Comparison of ENCODE assay signal across 1 cellular context in the genomic region with DNA sequence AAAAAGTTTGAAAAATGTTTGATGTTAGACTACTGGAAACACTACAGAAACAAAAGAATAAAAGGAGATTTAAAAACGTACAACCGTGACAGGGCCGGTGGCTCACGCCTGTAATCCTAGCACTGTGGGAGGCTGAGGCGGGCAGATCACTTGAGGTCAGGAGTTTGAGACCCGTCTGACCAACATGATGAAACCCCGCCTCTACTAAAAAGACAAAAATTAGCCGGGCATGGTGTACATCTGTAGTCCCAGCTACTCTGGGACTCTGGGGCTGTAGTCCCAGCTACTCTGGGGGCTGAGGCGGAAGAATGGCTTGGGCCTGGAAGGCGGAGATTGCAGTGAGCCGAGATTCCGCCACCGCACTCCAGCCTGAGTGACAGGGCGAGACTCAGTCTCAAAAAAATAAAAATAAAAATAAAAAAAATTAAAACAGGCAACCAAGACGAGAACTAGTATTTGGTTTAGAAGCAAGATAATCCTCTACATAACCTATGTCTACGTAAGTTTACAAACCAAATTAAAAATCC.
TF ChIP-seq lines count a peak whose summit lies in the region.

No MANE protein-coding gene starts in this region.

TF ChIP-seq in HEK293, 187 proteins besides CTCF, POLR2A, EP300 and RAD21 (continued from another document):
- no peak for TF ChIP-seq HOXD13 (CRISPR knock-in tag; IDR thresholded peaks at IDR 0.05; ENCODE audit: borderline replicate concordance)
